In genomic region chr7:36468361-36469140, GRCh38 we compare ENCODE assay signal across 24 cellular contexts.
A peak's percentile ranks its signal among the peaks of the same experiment; 100 is the strongest.
DNase-seq lines count a peak whose midpoint lies in the region; ATAC-seq and TF ChIP-seq lines count a peak whose summit lies in the region.
"Had no signal": no experiment of that assay in that cellular context is flagged by ENCODE, and none has a peak within 500 bp of the region (broad histone marks: within the 10 kb centered on the region; RNA-seq: fewer than 3 reads in every experiment).

No MANE protein-coding gene starts in this region.

- H3K36me3 ChIP-seq in breast epithelium (no peaks in the 10 kb centered on the region), adipocyte (ENCODE audit: control insufficient read depth, insufficient read depth, low read length, severe bottlenecking) (no peaks in the 10 kb centered on the region), ovary (no peaks in the 10 kb centered on the region), left ventricle myocardium inferior (no peaks in the 10 kb centered on the region)
- H3K36me3 ChIP-seq: BE2C had no signal

- no peak for TF ChIP-seq EP300 in ovary (IDR thresholded peaks at IDR 0.05)

- intact Hi-C loops in breast epithelium (cut with DNase I; ENCODE audit: low total_unique reads), result no loop called here
- intact Hi-C loops in ovary (cut with DNase I), result no loop called here
- intact Hi-C loops in left ventricle myocardium inferior (cut with micrococcal nuclease), result no loop called here

- no peaks in the 10 kb centered on the region for H3K4me1 Mint-ChIP-seq in activated T-helper 17 cell treated with anti-CD3 and anti-CD28 coated beads, Interleukin-2, amount 50 U/mL, for 72 hours
- H3K4me1 Mint-ChIP-seq: CD4-positive, CD25-positive, alpha-beta regulatory T cell had no signal

- in situ Hi-C loops in T47D (cut with HindIII; ENCODE audit: low pct_unique_long_range_greater_than_20kb, low sequenced_read_pairs), result no loop called here

- H3K9me3 ChIP-seq in breast epithelium (no peaks in the 10 kb centered on the region), adipocyte (ENCODE audit: control insufficient read depth, low read length) (no peaks in the 10 kb centered on the region), ovary (no peaks in the 10 kb centered on the region), left ventricle myocardium inferior (replicated peaks) (peaks cover 9% of the 10 kb centered on the region)
- H3K9me3 ChIP-seq: BE2C had no signal

- H3K27ac Mint-ChIP-seq in activated T-helper 17 cell treated with anti-CD3 and anti-CD28 coated beads, Interleukin-2, amount 50 U/mL, for 72 hours, result no peak overlapping the region
- H3K27ac Mint-ChIP-seq: CD4-positive, CD25-positive, alpha-beta regulatory T cell; HFFc6 had no signal

- no peaks in the 10 kb centered on the region for H3K9me3 Mint-ChIP-seq in activated T-helper 17 cell treated with anti-CD3 and anti-CD28 coated beads, Interleukin-2, amount 50 U/mL, for 72 hours
- H3K9me3 Mint-ChIP-seq: HFFc6 had no signal

- H3K4me3 Mint-ChIP-seq in activated T-helper 17 cell treated with anti-CD3 and anti-CD28 coated beads, Interleukin-2, amount 50 U/mL, for 72 hours, result no peak overlapping the region
- H3K4me3 Mint-ChIP-seq: CD4-positive, CD25-positive, alpha-beta regulatory T cell; HFFc6 had no signal

- H3K27ac ChIP-seq in breast epithelium, result no peak overlapping the region
- H3K27ac ChIP-seq in ovary, result no peak overlapping the region
- H3K27ac ChIP-seq in left ventricle myocardium inferior (replicated peaks), result no peak overlapping the region

- TF ChIP-seq POLR2A in breast epithelium (IDR thresholded peaks at IDR 0.05) (no peak), ovary (IDR thresholded peaks at IDR 0.05) (no peak)

- no peak for ATAC-seq in activated T-helper 17 cell treated with anti-CD3 and anti-CD28 coated beads, Interleukin-2, amount 50 U/mL, for 72 hours (replicated peaks)

- H3K9ac ChIP-seq in adipocyte (ENCODE audit: low read length), result no peak overlapping the region

- 41 to 53% (median 53%) methylated on average over 2 of the region's 2 CpGs for WGBS in ovary, 3 donors

- peak; percentile 20 to 69 for DNase-seq in T47D (ENCODE audit: low read depth in 1 of 2, low spot score in 1 of 2)
- no peak for DNase-seq in breast epithelium (ENCODE audit: low spot score in 2 of 2)
- DNase-seq in adipocyte (ENCODE audit: low read depth), result peak; percentile 83
- peak; percentile 71 for DNase-seq in fibroblast of peridontal ligament (ENCODE audit: extremely low read depth)
- DNase-seq in skeletal muscle cell (ENCODE audit: low read depth), result peak; percentile 64
- DNase-seq in ovary, result no peak
- DNase-seq in left ventricle myocardium inferior, result no peak
- DNase-seq: 8988T; BE2C; CD4-positive, CD25-positive, alpha-beta regulatory T cell; COR-L47; DMS 273 treated with DMSO at 0.1 percent for 48 hours; DND-41; H7; HFFc6; KG1; NCI-H1417 treated with DMSO at 0.1 percent for 48 hours; NCI-H1930; NCI-H446 treated with DMSO at 0.1 percent for 48 hours; NCI-H774; OCI-M1; RPMI8226; SHP77 treated with DMSO at 0.1 percent for 48 hours had no signal

- H3K4me1 ChIP-seq in breast epithelium (no peaks in the 10 kb centered on the region), adipocyte (ENCODE audit: control insufficient read depth, insufficient read depth, low read length) (no peaks in the 10 kb centered on the region), ovary (ENCODE audit: insufficient read depth) (no peaks in the 10 kb centered on the region), left ventricle myocardium inferior (no peaks in the 10 kb centered on the region)

- no peaks in the 10 kb centered on the region for H3K36me3 Mint-ChIP-seq in activated T-helper 17 cell treated with anti-CD3 and anti-CD28 coated beads, Interleukin-2, amount 50 U/mL, for 72 hours (ENCODE audit: low read depth)
- H3K36me3 Mint-ChIP-seq: CD4-positive, CD25-positive, alpha-beta regulatory T cell had no signal

- no peak for TF ChIP-seq CTCF in breast epithelium (IDR thresholded peaks at IDR 0.05)
- TF ChIP-seq CTCF in ovary (IDR thresholded peaks at IDR 0.05), result no peak
- TF ChIP-seq CTCF in left ventricle myocardium inferior (IDR thresholded peaks at IDR 0.05; ENCODE audit: borderline replicate concordance), result no peak

- H3K27me3 Mint-ChIP-seq in activated T-helper 17 cell treated with anti-CD3 and anti-CD28 coated beads, Interleukin-2, amount 50 U/mL, for 72 hours, result peaks cover 4% of the 10 kb centered on the region

- H3K4me3 ChIP-seq in breast epithelium (no peak overlapping the region), adipocyte (ENCODE audit: low read length) (no peak overlapping the region), skeletal muscle cell (ENCODE audit: low read depth, low read length) (no peak overlapping the region), ovary (no peak overlapping the region), left ventricle myocardium inferior (no peak overlapping the region)

- H3K27me3 ChIP-seq in breast epithelium (no peaks in the 10 kb centered on the region), adipocyte (replicated peaks; ENCODE audit: control insufficient read depth, insufficient read depth, low read length) (no peaks in the 10 kb centered on the region), ovary (no peaks in the 10 kb centered on the region), left ventricle myocardium inferior (ENCODE audit: low read depth) (no peaks in the 10 kb centered on the region)
- H3K27me3 ChIP-seq: BE2C had no signal

Comparison
In these comparisons a context has a peak if more than half of its experiments do, and no peak if none do; other contexts are left out.
1. DNase-seq: peak in T47D (2 of 2), adipocyte (single experiment), fibroblast of peridontal ligament (single experiment) and skeletal muscle cell (single experiment); none in breast epithelium (0 of 2), ovary (0 of 5) and left ventricle myocardium inferior (single experiment).